ENCODE assay signal across 1 cellular context in the genomic region with DNA sequence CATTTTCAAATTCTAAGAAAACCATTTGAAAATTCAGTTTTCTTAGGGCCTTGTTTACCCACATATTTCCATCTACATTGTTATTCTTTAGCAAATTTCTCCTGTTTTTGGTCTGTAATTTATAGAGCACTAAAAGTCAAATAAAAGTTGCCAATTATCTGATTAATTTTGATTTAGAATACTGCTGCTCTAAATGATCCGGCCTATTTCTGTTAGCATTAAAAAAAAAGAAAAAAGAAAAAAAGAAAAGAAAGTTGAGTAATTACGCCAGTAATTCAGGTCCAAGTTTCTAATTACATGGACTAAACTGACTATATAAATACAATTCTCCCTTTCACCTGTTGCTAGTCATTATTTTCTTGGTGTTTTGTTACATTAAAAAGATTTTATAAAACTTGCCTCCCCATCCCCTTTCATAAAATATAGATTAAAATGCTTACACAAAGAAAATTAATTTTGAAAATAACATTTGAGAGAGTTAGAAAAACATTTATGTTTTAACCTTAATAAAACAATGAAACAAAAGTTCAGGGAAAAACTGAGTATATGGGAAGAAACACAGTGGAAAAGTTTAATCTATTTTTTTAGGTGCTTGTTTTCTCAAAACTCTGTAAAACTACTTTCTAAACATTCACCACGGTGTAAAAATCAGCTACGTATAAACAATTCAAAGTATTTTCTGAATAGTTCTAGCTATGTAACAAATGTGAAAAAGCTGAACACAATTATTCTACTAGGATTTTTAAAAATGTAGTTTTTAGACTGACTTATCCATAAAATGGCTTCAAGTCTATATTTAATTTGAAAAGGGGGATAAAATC.
TF ChIP-seq lines count a peak whose summit lies in the region.

No MANE protein-coding gene starts in this region.

TF ChIP-seq in HCT116, 20 proteins besides CTCF, POLR2A, EP300 and RAD21 (continued from another document):
- TF ChIP-seq, protein P1, sequence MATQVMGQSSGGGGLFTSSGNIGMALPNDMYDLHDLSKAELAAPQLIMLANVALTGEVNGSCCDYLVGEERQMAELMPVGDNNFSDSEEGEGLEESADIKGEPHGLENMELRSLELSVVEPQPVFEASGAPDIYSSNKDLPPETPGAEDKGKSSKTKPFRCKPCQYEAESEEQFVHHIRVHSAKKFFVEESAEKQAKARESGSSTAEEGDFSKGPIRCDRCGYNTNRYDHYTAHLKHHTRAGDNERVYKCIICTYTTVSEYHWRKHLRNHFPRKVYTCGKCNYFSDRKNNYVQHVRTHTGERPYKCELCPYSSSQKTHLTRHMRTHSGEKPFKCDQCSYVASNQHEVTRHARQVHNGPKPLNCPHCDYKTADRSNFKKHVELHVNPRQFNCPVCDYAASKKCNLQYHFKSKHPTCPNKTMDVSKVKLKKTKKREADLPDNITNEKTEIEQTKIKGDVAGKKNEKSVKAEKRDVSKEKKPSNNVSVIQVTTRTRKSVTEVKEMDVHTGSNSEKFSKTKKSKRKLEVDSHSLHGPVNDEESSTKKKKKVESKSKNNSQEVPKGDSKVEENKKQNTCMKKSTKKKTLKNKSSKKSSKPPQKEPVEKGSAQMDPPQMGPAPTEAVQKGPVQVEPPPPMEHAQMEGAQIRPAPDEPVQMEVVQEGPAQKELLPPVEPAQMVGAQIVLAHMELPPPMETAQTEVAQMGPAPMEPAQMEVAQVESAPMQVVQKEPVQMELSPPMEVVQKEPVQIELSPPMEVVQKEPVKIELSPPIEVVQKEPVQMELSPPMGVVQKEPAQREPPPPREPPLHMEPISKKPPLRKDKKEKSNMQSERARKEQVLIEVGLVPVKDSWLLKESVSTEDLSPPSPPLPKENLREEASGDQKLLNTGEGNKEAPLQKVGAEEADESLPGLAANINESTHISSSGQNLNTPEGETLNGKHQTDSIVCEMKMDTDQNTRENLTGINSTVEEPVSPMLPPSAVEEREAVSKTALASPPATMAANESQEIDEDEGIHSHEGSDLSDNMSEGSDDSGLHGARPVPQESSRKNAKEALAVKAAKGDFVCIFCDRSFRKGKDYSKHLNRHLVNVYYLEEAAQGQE (IDR thresholded peaks at IDR 0.05; ENCODE audit: low read depth): no peak
- no peak for TF ChIP-seq FOSL1 (IDR thresholded peaks at IDR 0.05; ENCODE audit: low read depth)
- TF ChIP-seq ZNF274 (IDR thresholded peaks at IDR 0.05; ENCODE audit: low read depth, low read length): no peak
- TF ChIP-seq SP1 (IDR thresholded peaks at IDR 0.05; ENCODE audit: low read depth): no peak
- TF ChIP-seq, protein P2, sequence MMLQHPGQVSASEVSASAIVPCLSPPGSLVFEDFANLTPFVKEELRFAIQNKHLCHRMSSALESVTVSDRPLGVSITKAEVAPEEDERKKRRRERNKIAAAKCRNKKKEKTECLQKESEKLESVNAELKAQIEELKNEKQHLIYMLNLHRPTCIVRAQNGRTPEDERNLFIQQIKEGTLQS (IDR thresholded peaks at IDR 0.05): no peak
